8 cellular contexts compared by ENCODE assay signal in the genomic region with DNA sequence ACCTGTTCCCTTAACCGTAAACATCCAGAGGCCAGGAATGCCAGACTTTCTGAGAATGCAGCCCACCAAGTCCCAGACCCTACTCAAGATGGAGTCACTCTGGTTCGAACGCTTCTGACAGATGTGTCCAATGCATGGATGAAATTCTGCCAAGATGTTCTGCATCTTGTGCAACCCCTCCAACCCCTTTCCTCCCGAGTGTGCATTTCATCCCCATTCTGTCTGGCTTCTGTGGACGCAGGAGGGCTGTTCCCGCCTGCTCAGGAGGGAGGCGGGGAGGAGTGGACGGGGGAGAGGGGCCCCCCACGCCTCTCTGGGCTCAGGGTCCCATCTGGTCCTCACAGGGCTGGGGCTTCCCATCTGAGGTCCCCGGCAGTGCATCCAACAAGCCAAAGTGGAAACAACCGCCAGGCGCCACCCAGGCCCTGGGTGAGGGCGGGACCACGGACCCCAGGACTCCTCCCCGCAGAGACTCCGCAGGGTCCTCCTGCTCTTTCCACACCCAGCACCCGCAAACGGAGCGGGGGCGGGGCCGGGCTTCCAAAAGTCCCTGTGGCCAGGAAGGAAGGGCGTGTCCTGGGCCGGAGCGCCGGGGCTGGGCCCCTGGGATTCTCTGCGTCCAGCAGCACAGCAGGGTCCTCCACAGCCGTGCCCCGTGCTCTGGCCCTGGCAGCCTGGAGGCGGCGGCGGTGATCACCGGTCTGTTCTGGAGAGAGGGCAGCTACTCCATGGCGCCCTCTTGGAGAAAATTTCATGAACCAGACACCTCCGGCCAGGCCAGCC. TPM values are rescaled to one million over a fixed set of nuclear protein-coding genes. Genes with fewer than 3 reads are reported as not detected.
DNase-seq lines count a peak whose midpoint lies in the region; TF ChIP-seq lines count a peak whose summit lies in the region.

No MANE protein-coding gene starts in this region.

- DNase-seq in NCI-H1092 treated with DMSO at 0.1 percent for 48 hours (lab: John Stamatoyannopoulos, UW) (peak; percentile 47), NCI-H1092 (lab: John Stamatoyannopoulos, UW) (no peak), HuH-7 (ENCODE audit: low spot score) (peak; percentile 77), T-helper 2 cell (peak in 4 of 5 experiments; percentile 30 to 45 (median 36)), breast epithelium (ENCODE audit: low spot score in 2 of 2) (peak; percentile 50 to 60), inferior parietal cortex (ENCODE audit: extremely low spot score) (peak; percentile 16), KG1 (lab: John Stamatoyannopoulos, UW) (no peak)
- peak; percentile 59 for DNase-seq in stimulated activated CD4-positive, alpha-beta T cell treated with anti-CD3 and anti-CD28 coated beads, Interleukin-1b, Interleukin-23, amount 100 ng/mL, for 48 hours

- TF ChIP-seq POLR2A in breast epithelium (IDR thresholded peaks at IDR 0.05) = no peak

- no peaks in the 10 kb centered on the region for H3K9me3 ChIP-seq in breast epithelium

- no peak for TF ChIP-seq CTCF in breast epithelium (IDR thresholded peaks at IDR 0.05)

- peaks cover 9% of the 10 kb centered on the region in 2 donors for H3K4me1 ChIP-seq in breast epithelium

- intact Hi-C loops in breast epithelium (cut with DNase I; ENCODE audit: low total_unique reads) = no loop called here

- H3K27me3 ChIP-seq in breast epithelium = no peaks in the 10 kb centered on the region

- peak overlapping the region in 1 of 2 donors; percentile 14 for H3K27ac ChIP-seq in breast epithelium

- peak overlapping the region; percentile 24 to 63 (median 44) for H3K4me3 ChIP-seq in breast epithelium

- peaks cover 5% of the 10 kb centered on the region for H3K36me3 ChIP-seq in breast epithelium

RNA-seq across cellular contexts. Expression of a gene that starts 27.7 kb away (rescaled TPM):
- total RNA-seq in breast epithelium = 10 to 100 TPM; 64.2 to 64.8 (median 64.4) TPM

RNA-seq across cellular contexts. Expression of a gene that starts 27.9 kb away (rescaled TPM):
- total RNA-seq in breast epithelium = 100 to 1,000 TPM; 187 to 351 (median 272) TPM

RNA-seq across cellular contexts. Expression of a gene that starts 44.0 kb away (rescaled TPM):
- 100 to 1,000 TPM in 1 of 3 donors, 10 to 100 TPM in 2; 84.8 to 128 (median 99.2) TPM for total RNA-seq in breast epithelium

Comparison
In these comparisons a context has a peak if more than half of its experiments do, and no peak if none do; other contexts are left out.
1. DNase-seq: peak in NCI-H1092 treated with DMSO at 0.1 percent for 48 hours (single experiment), HuH-7 (single experiment), T-helper 2 cell (4 of 5), breast epithelium (2 of 2), inferior parietal cortex (single experiment) and stimulated activated CD4-positive, alpha-beta T cell treated with anti-CD3 and anti-CD28 coated beads, Interleukin-1b, Interleukin-23, amount 100 ng/mL, for 48 hours (single experiment); none in NCI-H1092 (single experiment) and KG1 (single experiment).